23 cellular contexts compared by ENCODE assay signal in the genomic region with DNA sequence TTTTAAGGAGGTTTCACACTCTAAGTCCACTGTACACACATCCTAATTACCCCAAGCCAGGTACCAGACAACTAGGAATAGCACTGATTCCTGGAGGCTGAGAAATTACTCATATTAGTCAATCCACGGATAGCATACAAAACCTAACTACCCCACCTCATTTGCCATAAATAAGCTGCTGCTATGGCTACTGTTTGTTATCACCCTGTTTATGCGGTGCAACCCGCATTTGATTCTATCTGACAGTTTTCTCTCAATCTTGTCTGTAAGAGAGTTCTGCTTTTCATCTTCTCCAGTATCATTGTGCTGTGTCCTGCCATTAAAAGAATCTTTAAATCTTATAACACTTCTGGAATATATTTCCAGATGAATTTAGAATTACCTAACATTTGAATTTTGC.
DNase-seq lines count a peak whose midpoint lies in the region; ATAC-seq, FAIRE-seq and TF ChIP-seq lines count a peak whose summit lies in the region.
"Had no signal": no experiment of that assay in that cellular context is flagged by ENCODE, and none has a peak within 500 bp of the region (broad histone marks: within the 10 kb centered on the region; RNA-seq: fewer than 3 reads in every experiment).

No MANE protein-coding gene starts in this region.

- WGBS in SK-N-SH (ENCODE audit: low lambda C conversion rate) = 75% methylated on average over 3 of the region's 3 CpGs
- WGBS in trophoblast cell (ENCODE audit: extremely low coverage, insufficient coverage, insufficient read length) = no CpG with 5 or more reads among the region's 3 CpGs
- WGBS in HepG2 (ENCODE audit: low lambda C conversion rate) = 37% methylated on average over 3 of the region's 3 CpGs

- H2BK120ac ChIP-seq in trophoblast cell (ENCODE audit: insufficient read depth, low read length, poor library complexity) = no peak overlapping the region

- no peak overlapping the region for H4K8ac ChIP-seq in trophoblast cell (ENCODE audit: low read depth, low read length)

- DNase-seq in DMS53 (lab: John Stamatoyannopoulos, UW) (peak; percentile 11), DMS53 treated with DMSO at 0.1 percent for 48 hours (lab: John Stamatoyannopoulos, UW; ENCODE audit: unreplicated experiment) (no peak), SK-N-SH (peak; percentile 9), amniotic epithelial cell (ENCODE audit: low read depth) (peak; percentile 32), trophoblast cell (peak; percentile 82 to 88), HepG2 (ENCODE audit: low spot score) (no peak)
- no peak for DNase-seq in stimulated activated naive B cell treated with anti-CD40 and anti-IgM and Interleukin-4, amounts not matched to agents 10 μg/mL and 1 μg/mL and 100 μg/mL, for 72 hours
- DNase-seq: Caco-2; CD4-positive, CD25-positive, alpha-beta regulatory T cell; CD8-positive, alpha-beta T cell; DMS 273 treated with DMSO at 0.1 percent for 48 hours; DND-41; GM23248; H7; HCEC 1CT had no signal

- no peak for TF ChIP-seq POLR2A in HepG2 (IDR thresholded peaks at IDR 0.05; ENCODE audit: insufficient read depth in 1 of 2, low read depth in 2 of 2, low read length in 2 of 2)

- H4K12ac ChIP-seq in trophoblast cell (ENCODE audit: low read depth, low read length) = no peak overlapping the region

- no peaks in the 10 kb centered on the region for H3K79me1 ChIP-seq in trophoblast cell (ENCODE audit: low read length)

- H3K4ac ChIP-seq in trophoblast cell (ENCODE audit: low read depth, low read length) = no peak overlapping the region

- TF ChIP-seq CTCF in SK-N-SH (IDR thresholded peaks at IDR 0.05) (no peak), HepG2 (CRISPR knock-in tag; IDR thresholded peaks at IDR 0.05) (no peak)

- H3K27ac ChIP-seq in SK-N-SH (ENCODE audit: low read depth in 2 of 2, low read length in 1 of 2) (no peak overlapping the region), trophoblast cell (ENCODE audit: low read depth, low read length) (no peak overlapping the region), HepG2 (ENCODE audit: extremely low read length, insufficient read depth, low read length) (no peak overlapping the region)
- H3K27ac ChIP-seq: 22Rv1, BLaER1, C4-2B, GM23248 had no signal

- H3K9me2 ChIP-seq in SK-N-SH = no peaks in the 10 kb centered on the region

- H4K91ac ChIP-seq in trophoblast cell (ENCODE audit: low read depth, low read length) = no peak overlapping the region

- H3K18ac ChIP-seq in trophoblast cell (ENCODE audit: low read length) = no peak overlapping the region

- no peak overlapping the region for H2BK12ac ChIP-seq in trophoblast cell (ENCODE audit: low read length)

- POLR2A ChIA-PET in SK-N-SH (lab: Yijun Ruan, JAX) (no interaction called here), HepG2 (lab: Yijun Ruan, JAX) (no interaction called here)

- no peaks in the 10 kb centered on the region for H3K27me3 Mint-ChIP-seq in stimulated activated naive B cell treated with anti-CD40 and anti-IgM and Interleukin-4, amounts not matched to agents 10 μg/mL and 1 μg/mL and 100 μg/mL, for 72 hours
- H3K27me3 Mint-ChIP-seq: B cell; CD4-positive, CD25-positive, alpha-beta regulatory T cell had no signal

- no peaks in the 10 kb centered on the region for H3F3A ChIP-seq in SK-N-SH (replicated peaks; ENCODE audit: insufficient read depth)

- H4K20me1 ChIP-seq in SK-N-SH (ENCODE audit: insufficient read depth) = no peaks in the 10 kb centered on the region
- H4K20me1 ChIP-seq in HepG2 (ENCODE audit: insufficient read depth, low read length) = no peaks in the 10 kb centered on the region
- H4K20me1 ChIP-seq: BLaER1 had no signal

- intact Hi-C loops in HepG2 (cut with micrococcal nuclease; ENCODE audit: unreplicated experiment) = no loop called here

- H2BK5ac ChIP-seq in trophoblast cell (ENCODE audit: low read depth, low read length, poor library complexity) = no peak overlapping the region

- in situ Hi-C loops in HepG2 (cut with HindIII; ENCODE audit: extremely low pct_ligation_motif_present, low pct_unique_long_range_greater_than_20kb) = no loop called here

- H3K36me3 Mint-ChIP-seq in stimulated activated naive B cell treated with anti-CD40 and anti-IgM and Interleukin-4, amounts not matched to agents 10 μg/mL and 1 μg/mL and 100 μg/mL, for 72 hours = no peaks in the 10 kb centered on the region
- H3K36me3 Mint-ChIP-seq: CD4-positive, CD25-positive, alpha-beta regulatory T cell; CD8-positive, alpha-beta T cell had no signal

- no peaks in the 10 kb centered on the region for H3K9me3 ChIP-seq in SK-N-SH
- H3K9me3 ChIP-seq in trophoblast cell (ENCODE audit: insufficient read depth, low read depth, low read length) = no peaks in the 10 kb centered on the region
- no peaks in the 10 kb centered on the region for H3K9me3 ChIP-seq in HepG2 (ENCODE audit: low read length)
- H3K9me3 ChIP-seq: BLaER1, Caco-2 had no signal

- no peaks in the 10 kb centered on the region for H3K4me1 Mint-ChIP-seq in stimulated activated naive B cell treated with anti-CD40 and anti-IgM and Interleukin-4, amounts not matched to agents 10 μg/mL and 1 μg/mL and 100 μg/mL, for 72 hours
- H3K4me1 Mint-ChIP-seq: B cell; CD4-positive, CD25-positive, alpha-beta regulatory T cell had no signal

- H3K79me2 ChIP-seq in SK-N-SH (ENCODE audit: insufficient read depth) (no peaks in the 10 kb centered on the region), trophoblast cell (ENCODE audit: control insufficient read depth, insufficient read depth, low read length, poor library complexity) (no peaks in the 10 kb centered on the region), HepG2 (ENCODE audit: insufficient read depth, low read length) (no peaks in the 10 kb centered on the region)

- H3K9ac ChIP-seq in SK-N-SH (no peak overlapping the region), trophoblast cell (ENCODE audit: low read length) (no peak overlapping the region), HepG2 (ENCODE audit: insufficient read depth, low read depth, low read length) (no peak overlapping the region)
- H3K9ac ChIP-seq: BLaER1, GM23248 had no signal

- CTCF ChIA-PET in SK-N-SH (lab: Yijun Ruan, JAX) = no interaction called here
- CTCF ChIA-PET in HepG2 (lab: Yijun Ruan, JAX; ENCODE audit: low intra/inter-chr PET ratio, low total read pairs) = no interaction called here

- H2AFZ ChIP-seq in SK-N-SH (ENCODE audit: low read depth) = no peak overlapping the region
- H2AFZ ChIP-seq in trophoblast cell (ENCODE audit: insufficient read depth, low read length, poor library complexity) = no peak overlapping the region
- no peak overlapping the region for H2AFZ ChIP-seq in HepG2 (ENCODE audit: low read length)
- H2AFZ ChIP-seq: GM23248 had no signal

- H3K4me2 ChIP-seq in SK-N-SH (no peak overlapping the region), trophoblast cell (ENCODE audit: low read length) (no peak overlapping the region), HepG2 (ENCODE audit: low read depth, low read length) (no peak overlapping the region)
- H3K4me2 ChIP-seq: BLaER1 had no signal

- FAIRE-seq in HepG2 (lab: Jason Lieb, UNC) = no peak
- FAIRE-seq: GM12892, GM19239, H1 had no signal

- TF ChIP-seq EP300 in SK-N-SH (IDR thresholded peaks at IDR 0.05; ENCODE audit: borderline replicate concordance in 1 of 2, low read depth in 1 of 2, low read length in 1 of 2) (no peak), HepG2 (IDR thresholded peaks at IDR 0.05; ENCODE audit: low read depth in 2 of 2, low read length in 2 of 2) (no peak), HepG2 (CRISPR knock-in tag; IDR thresholded peaks at IDR 0.05; ENCODE audit: borderline replicate concordance) (no peak)

- H3K27ac Mint-ChIP-seq in stimulated activated naive B cell treated with anti-CD40 and anti-IgM and Interleukin-4, amounts not matched to agents 10 μg/mL and 1 μg/mL and 100 μg/mL, for 72 hours = no peak overlapping the region
- H3K27ac Mint-ChIP-seq: B cell; CD4-positive, CD25-positive, alpha-beta regulatory T cell; CD8-positive, alpha-beta T cell had no signal

- TF ChIP-seq RAD21 in SK-N-SH (IDR thresholded peaks at IDR 0.05; ENCODE audit: low read length) (no peak), HepG2 (CRISPR knock-in tag; IDR thresholded peaks at IDR 0.05) (no peak)

- H3K4me3 Mint-ChIP-seq in stimulated activated naive B cell treated with anti-CD40 and anti-IgM and Interleukin-4, amounts not matched to agents 10 μg/mL and 1 μg/mL and 100 μg/mL, for 72 hours = no peak overlapping the region
- H3K4me3 Mint-ChIP-seq: B cell; CD4-positive, CD25-positive, alpha-beta regulatory T cell; CD8-positive, alpha-beta T cell had no signal

- H3K27me3 ChIP-seq in SK-N-SH (ENCODE audit: insufficient read depth) (no peaks in the 10 kb centered on the region), trophoblast cell (ENCODE audit: insufficient read depth, low read length) (no peaks in the 10 kb centered on the region), HepG2 (ENCODE audit: control insufficient read depth in 1 of 2, insufficient read depth in 2 of 2, low read length in 2 of 2) (no peaks in the 10 kb centered on the region)
- H3K27me3 ChIP-seq: BLaER1 had no signal

- H3K23ac ChIP-seq in trophoblast cell (ENCODE audit: low read length) = no peak overlapping the region

- H2AK5ac ChIP-seq in trophoblast cell (ENCODE audit: low read length) = no peak overlapping the region

- H3K4me1 ChIP-seq in SK-N-SH (ENCODE audit: control insufficient read depth in 1 of 2, insufficient read depth in 2 of 2, low read depth in 1 of 2, low read length in 1 of 2) (no peaks in the 10 kb centered on the region), trophoblast cell (ENCODE audit: control insufficient read depth in 1 of 2, insufficient read depth in 2 of 2, low read length in 2 of 2) (no peaks in the 10 kb centered on the region), HepG2 (ENCODE audit: insufficient read depth, low read length) (no peaks in the 10 kb centered on the region)
- H3K4me1 ChIP-seq: BLaER1, Caco-2 had no signal

- ATAC-seq in SK-N-SH treated with all-trans-retinoic acid at 6 μM for 48 hours (no peak), HepG2 (no peak)
- ATAC-seq in stimulated activated naive B cell treated with anti-CD40 and anti-IgM and Interleukin-4, amounts not matched to agents 10 μg/mL and 1 μg/mL and 100 μg/mL, for 72 hours (replicated peaks) = no peak
- ATAC-seq: CD8-positive, alpha-beta T cell had no signal

- no peaks in the 10 kb centered on the region for H3K36me3 ChIP-seq in SK-N-SH (replicated peaks in 1 of 2; ENCODE audit: control insufficient read depth in 1 of 2, insufficient read depth in 2 of 2, low read length in 1 of 2)
- no peaks in the 10 kb centered on the region for H3K36me3 ChIP-seq in trophoblast cell (ENCODE audit: control insufficient read depth in 1 of 2, insufficient read depth in 2 of 2, low read length in 2 of 2)
- no peaks in the 10 kb centered on the region for H3K36me3 ChIP-seq in HepG2 (replicated peaks in 1 of 2; ENCODE audit: control insufficient read depth in 1 of 2, insufficient read depth in 2 of 2, low read length in 2 of 2)
- H3K36me3 ChIP-seq: BLaER1 had no signal

- H3K14ac ChIP-seq in trophoblast cell (ENCODE audit: low read length) = no peak overlapping the region

- BruUV-seq in HepG2 (replicated peaks; lab: Mats Ljungman, UMichigan) = no TSS peak

- peaks cover 2 to 4% of the 10 kb centered on the region in 2 donors for H3K9me3 Mint-ChIP-seq in stimulated activated naive B cell treated with anti-CD40 and anti-IgM and Interleukin-4, amounts not matched to agents 10 μg/mL and 1 μg/mL and 100 μg/mL, for 72 hours

- no peak overlapping the region for H3K4me3 ChIP-seq in SK-N-SH (ENCODE audit: low read depth in 2 of 2, low read length in 1 of 2)
- no peak overlapping the region for H3K4me3 ChIP-seq in trophoblast cell (ENCODE audit: low read depth, low read length)
- no peak overlapping the region for H3K4me3 ChIP-seq in HepG2 (replicated peaks in 1 of 3; ENCODE audit: insufficient read depth in 1 of 3, low read depth in 2 of 3, low read length in 3 of 3)
- H3K4me3 ChIP-seq: BLaER1, GM23248 had no signal

Comparison
In these comparisons a context has a peak if more than half of its experiments do, and no peak if none do; other contexts are left out.
1. DNase-seq: peak in DMS53 (single experiment), SK-N-SH (single experiment), amniotic epithelial cell (single experiment) and trophoblast cell (2 of 2); none in DMS53 treated with DMSO at 0.1 percent for 48 hours (single experiment), HepG2 (single experiment) and stimulated activated naive B cell treated with anti-CD40 and anti-IgM and Interleukin-4, amounts not matched to agents 10 μg/mL and 1 μg/mL and 100 μg/mL, for 72 hours (single experiment).